ENCODE assay signal across 9 cellular contexts in the genomic region with DNA sequence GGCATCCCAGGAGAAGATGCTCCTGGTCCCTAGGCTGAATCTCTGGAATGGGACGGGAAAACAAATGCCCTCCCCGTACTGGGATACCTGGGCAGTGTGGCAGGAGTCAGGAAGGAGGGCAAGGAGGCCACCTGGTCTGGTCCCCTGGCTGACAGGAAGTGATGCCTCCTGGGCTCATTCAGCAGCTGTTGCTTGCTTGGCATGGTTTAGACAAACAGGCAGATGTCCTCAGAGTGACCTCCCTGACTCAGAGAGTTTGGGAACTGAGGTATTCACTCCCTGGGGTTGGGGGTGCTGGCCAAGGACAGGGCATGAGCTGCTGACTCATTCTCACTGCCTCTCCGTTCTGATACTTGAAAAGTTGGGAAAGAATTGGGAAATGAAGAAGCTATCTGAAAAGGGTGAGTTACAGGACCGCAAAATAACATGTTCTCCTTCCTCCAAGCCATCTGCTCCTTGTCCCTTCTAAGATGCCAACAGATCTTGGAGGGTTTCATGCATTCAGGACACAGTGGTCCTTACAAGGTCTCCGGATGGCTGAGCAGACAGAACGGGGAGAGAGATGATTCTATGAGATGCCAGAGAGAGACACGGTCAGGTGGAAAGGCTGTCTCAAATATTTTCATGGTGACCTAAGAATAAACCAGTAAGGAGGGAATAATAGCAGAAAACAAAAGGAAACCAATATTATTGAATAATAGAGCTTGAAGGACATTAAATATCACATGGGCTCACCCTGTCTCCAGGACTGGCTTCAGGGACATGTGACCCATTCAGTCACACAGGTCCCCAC.
DNase-seq lines count a peak whose midpoint lies in the region; ATAC-seq and TF ChIP-seq lines count a peak whose summit lies in the region.
"Had no signal": no experiment of that assay in that cellular context is flagged by ENCODE, and none has a peak within 500 bp of the region (broad histone marks: within the 10 kb centered on the region; RNA-seq: fewer than 3 reads in every experiment).

No MANE protein-coding gene starts in this region.

- CTCF ChIA-PET in BJ (lab: Yijun Ruan, JAX) = no interaction called here

- no peaks in the 10 kb centered on the region for H3K27me3 Mint-ChIP-seq in stimulated activated memory B cell treated with anti-CD40 and anti-IgM and Interleukin-4, amounts not matched to agents 10 μg/mL and 1 μg/mL and 100 μg/mL, for 72 hours

- no peaks in the 10 kb centered on the region for H3K36me3 ChIP-seq in BJ (ENCODE audit: control insufficient read depth, insufficient read depth, low read length)

- H3K27ac Mint-ChIP-seq in stimulated activated memory B cell treated with anti-CD40 and anti-IgM and Interleukin-4, amounts not matched to agents 10 μg/mL and 1 μg/mL and 100 μg/mL, for 72 hours = no peak overlapping the region

- no peak for TF ChIP-seq CTCF in BJ (IDR thresholded peaks at IDR 0.05; ENCODE audit: insufficient read depth, low read depth, low read length)
- no peak for TF ChIP-seq CTCF in epithelial cell of proximal tubule (conservative IDR thresholded peaks at IDR 0.05; ENCODE audit: low read depth, low read length)

- H3K4me1 Mint-ChIP-seq in stimulated activated memory B cell treated with anti-CD40 and anti-IgM and Interleukin-4, amounts not matched to agents 10 μg/mL and 1 μg/mL and 100 μg/mL, for 72 hours = no peaks in the 10 kb centered on the region

- ATAC-seq in stimulated activated memory B cell treated with anti-CD40 and anti-IgM and Interleukin-4, amounts not matched to agents 10 μg/mL and 1 μg/mL and 100 μg/mL, for 72 hours = no peak

- H3K27me3 ChIP-seq in BJ (ENCODE audit: control insufficient read depth, insufficient read depth, low read length) = no peaks in the 10 kb centered on the region

- no peaks in the 10 kb centered on the region for H3K36me3 Mint-ChIP-seq in stimulated activated memory B cell treated with anti-CD40 and anti-IgM and Interleukin-4, amounts not matched to agents 10 μg/mL and 1 μg/mL and 100 μg/mL, for 72 hours

- no peaks in the 10 kb centered on the region for H3K9me3 Mint-ChIP-seq in stimulated activated memory B cell treated with anti-CD40 and anti-IgM and Interleukin-4, amounts not matched to agents 10 μg/mL and 1 μg/mL and 100 μg/mL, for 72 hours

- no peak overlapping the region for H3K4me3 ChIP-seq in BJ (ENCODE audit: low read depth, low read length)
- H3K4me3 ChIP-seq in epithelial cell of proximal tubule (ENCODE audit: low read depth, low read length) = no peak overlapping the region

- DNase-seq in BJ (ENCODE audit: low read depth) (peak; percentile 95), NCI-H460 (ENCODE audit: extremely low read depth, low read depth) (peak; percentile 8), epithelial cell of proximal tubule (ENCODE audit: low read depth) (peak; percentile 97), non-pigmented ciliary epithelial cell (ENCODE audit: low read depth) (peak; percentile 99), activated gamma-delta T cell (lab: John Stamatoyannopoulos, UW) (no peak), DMS79 treated with DMSO at 0.1 percent for 48 hours (lab: John Stamatoyannopoulos, UW) (no peak)
- no peak for DNase-seq in activated T-cell treated with anti-CD3 and anti-CD28 coated beads, Interleukin-2, amount 50 U/mL, for 1 hour
- DNase-seq: DMS79 had no signal

- no peak overlapping the region for H3K4me3 Mint-ChIP-seq in stimulated activated memory B cell treated with anti-CD40 and anti-IgM and Interleukin-4, amounts not matched to agents 10 μg/mL and 1 μg/mL and 100 μg/mL, for 72 hours

- POLR2A ChIA-PET in BJ (lab: Charles Lee) = interaction anchor here (0.8 kb wide), 1 partner anchor 137 kb away, joined by 5 read pairs; no protein-coding TSS in a partner anchor

Comparison
In these comparisons a context has a peak if more than half of its experiments do, and no peak if none do; other contexts are left out.
1. DNase-seq: peak in BJ (single experiment), NCI-H460 (single experiment), epithelial cell of proximal tubule (single experiment) and non-pigmented ciliary epithelial cell (single experiment); none in activated gamma-delta T cell (single experiment), activated T-cell treated with anti-CD3 and anti-CD28 coated beads, Interleukin-2, amount 50 U/mL, for 1 hour (single experiment) and DMS79 treated with DMSO at 0.1 percent for 48 hours (single experiment).